In the genomic region with DNA sequence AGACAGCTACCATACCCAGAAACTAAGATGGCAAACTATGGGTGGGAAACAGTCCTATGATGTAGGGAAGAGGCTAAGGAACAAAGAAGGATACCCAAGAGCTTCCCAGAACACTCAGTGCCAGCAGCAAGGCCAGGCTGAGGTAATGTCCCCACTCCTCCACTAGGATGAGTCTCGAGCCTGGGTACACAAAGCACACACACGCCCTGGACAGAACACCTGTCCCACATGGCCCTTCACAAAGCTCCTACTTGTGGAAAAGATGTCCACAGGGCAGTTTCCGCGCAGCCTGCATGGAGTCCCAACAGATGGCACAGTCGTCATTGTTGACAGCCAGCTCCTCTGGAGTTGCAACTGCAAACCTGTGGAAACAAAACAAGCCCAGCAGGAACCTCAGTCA, we compare ENCODE assay signal across 9 cellular contexts. TPM values are rescaled to one million over a fixed set of nuclear protein-coding genes. Genes with fewer than 3 reads are reported as not detected.
DNase-seq lines count a peak whose midpoint lies in the region; ATAC-seq and TF ChIP-seq lines count a peak whose summit lies in the region.
"Had no signal": no experiment of that assay in that cellular context is flagged by ENCODE, and none has a peak within 500 bp of the region (broad histone marks: within the 10 kb centered on the region; RNA-seq: fewer than 3 reads in every experiment).

No MANE protein-coding gene starts in this region.

- TF ChIP-seq CTCF in choroid plexus epithelial cell (conservative IDR thresholded peaks at IDR 0.05; ENCODE audit: low read depth, low read length) (peak; percentile 49), gastrocnemius medialis (IDR thresholded peaks at IDR 0.05 in 4 of 5, conservative IDR thresholded peaks at IDR 0.05 in 1 of 5) (peak in 4 of 5 experiments; percentile 33 to 67 (median 42))

- H3K36me3 ChIP-seq in gastrocnemius medialis, result peaks cover 6 to 52% of the 10 kb centered on the region in 2 donors

- intact Hi-C loops in gastrocnemius medialis (cut with DNase I; ENCODE audit: low total_unique reads), result no loop called here

- no peaks in the 10 kb centered on the region for H3K9me3 ChIP-seq in gastrocnemius medialis

- in situ Hi-C loops in gastrocnemius medialis (cut with MboI; ENCODE audit: low sequenced_read_pairs in 4 of 4), result loop anchor here in 1 of 4 donors (25.0 kb wide), 1 partner anchor 286 kb away; the partner anchor contains the start of gene MT1X

- no peak for TF ChIP-seq POLR2A in gastrocnemius medialis (IDR thresholded peaks at IDR 0.05)

- H3K4me3 ChIP-seq in choroid plexus epithelial cell (ENCODE audit: low read depth, low read length) (no peak overlapping the region), gastrocnemius medialis (no peak overlapping the region)

- no peaks in the 10 kb centered on the region for H3K27me3 ChIP-seq in gastrocnemius medialis

- peaks cover 26 to 28% of the 10 kb centered on the region in 2 donors for H3K4me1 ChIP-seq in gastrocnemius medialis

- ATAC-seq in gastrocnemius medialis (peak; percentile 76 to 80), GM21786 (IDR thresholded peaks at IDR 0.05; ENCODE audit: unreplicated experiment) (no peak), GM21576 (IDR thresholded peaks at IDR 0.05; ENCODE audit: unreplicated experiment) (no peak)

- peak; percentile 71 for DNase-seq in NCI-H748 (lab: John Stamatoyannopoulos, UW; ENCODE audit: unreplicated experiment)
- no peak for DNase-seq in NCI-H748 treated with DMSO at 0.1 percent for 48 hours (lab: John Stamatoyannopoulos, UW)
- DNase-seq in NCI-H146 treated with DMSO at 0.1 percent for 48 hours (lab: John Stamatoyannopoulos, UW; ENCODE audit: unreplicated experiment), result peak; percentile 27
- DNase-seq in choroid plexus epithelial cell (ENCODE audit: low read depth), result peak; percentile 25
- DNase-seq in gastrocnemius medialis, result peak; percentile 61 to 92
- DNase-seq in amygdala (lab: John Stamatoyannopoulos, UW), result no peak
- DNase-seq: cortex of kidney had no signal

- peak overlapping the region; percentile 80 to 90 (median 90) for H3K27ac ChIP-seq in gastrocnemius medialis

RNA-seq across cellular contexts. Expression of gene AMFR, which starts 23.9 kb away (rescaled TPM):
- 100 to 1,000 TPM; 349 to 951 (median 571) TPM for total RNA-seq in gastrocnemius medialis

RNA-seq across cellular contexts. Expression of gene NUDT21, which starts 49.6 kb away (rescaled TPM):
- total RNA-seq in gastrocnemius medialis, result 10 to 100 TPM; 24.3 to 71.5 (median 35.9) TPM

RNA-seq across cellular contexts. Expression of gene OGFOD1, which starts 49.9 kb away (rescaled TPM):
- total RNA-seq in gastrocnemius medialis, result 100 to 1,000 TPM in 1 of 4 donors, 10 to 100 TPM in 3; 86.1 to 115 (median 92.9) TPM

Comparison
In these comparisons a context has a peak if more than half of its experiments do, and no peak if none do; other contexts are left out.
1. DNase-seq: peak in NCI-H748 (single experiment), NCI-H146 treated with DMSO at 0.1 percent for 48 hours (single experiment), choroid plexus epithelial cell (single experiment) and gastrocnemius medialis (2 of 2); none in NCI-H748 treated with DMSO at 0.1 percent for 48 hours (single experiment) and amygdala (0 of 56).
2. ATAC-seq: peak in gastrocnemius medialis (2 of 2); none in GM21786 (single experiment) and GM21576 (single experiment).